In the genomic region with DNA sequence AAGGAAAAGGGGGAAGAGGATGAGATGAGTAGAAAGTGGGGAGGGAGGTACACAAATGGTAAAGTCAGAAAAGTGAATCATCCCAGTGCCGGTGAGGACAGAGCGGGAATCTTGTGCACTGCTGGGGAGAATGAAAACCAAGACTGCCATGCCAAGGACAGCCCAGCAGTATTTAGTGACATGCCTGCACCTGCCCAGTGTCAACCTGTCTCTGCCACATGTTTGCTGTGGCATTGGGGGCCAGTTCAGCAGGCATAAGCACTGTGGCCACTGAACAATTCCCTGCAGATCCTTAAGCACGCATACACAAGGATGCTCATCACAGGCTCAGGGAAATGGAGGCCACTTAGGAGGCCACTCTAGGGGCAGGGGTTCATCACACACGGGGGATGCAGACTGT, we compare ENCODE assay signal across 23 cellular contexts. TPM values are rescaled to one million over a fixed set of nuclear protein-coding genes. Genes with fewer than 3 reads are reported as not detected.
DNase-seq lines count a peak whose midpoint lies in the region; ATAC-seq and TF ChIP-seq lines count a peak whose summit lies in the region.
"Had no signal": no experiment of that assay in that cellular context is flagged by ENCODE, and none has a peak within 500 bp of the region (broad histone marks: within the 10 kb centered on the region; RNA-seq: fewer than 3 reads in every experiment).

No MANE protein-coding gene starts in this region.

- H3K4me1 ChIP-seq in BLaER1 treated with 17β-estradiol and CSF1 and Interleukin-3, amounts not matched to agents 10 nM and 100 nM = peaks cover 14 to 70% (median 63%) of the 10 kb centered on the region in 10 experiments
- no peaks in the 10 kb centered on the region for H3K4me1 ChIP-seq in GM23338 (ENCODE audit: insufficient read depth)
- H3K4me1 ChIP-seq in body of pancreas = peaks cover 58% of the 10 kb centered on the region
- H3K4me1 ChIP-seq: Peyer's patch had no signal

- no peaks in the 10 kb centered on the region for H3K9me2 ChIP-seq in GM23338 (ENCODE audit: insufficient read depth)

- no peak overlapping the region for H3K27ac ChIP-seq in BLaER1 treated with 17β-estradiol and CSF1 and Interleukin-3, amounts not matched to agents 10 nM and 100 nM
- H3K27ac ChIP-seq in GM23338 (ENCODE audit: low read depth) = no peak overlapping the region
- peak overlapping the region; percentile 57 to 79 (median 64) for H3K27ac ChIP-seq in body of pancreas
- H3K27ac ChIP-seq in caudate nucleus (ENCODE audit: low read depth, low read length) = no peak overlapping the region
- H3K27ac ChIP-seq: neutrophil, Peyer's patch, right atrium auricular region, testis had no signal

- H3K9me3 Mint-ChIP-seq in GM23338 = no peaks in the 10 kb centered on the region
- no peaks in the 10 kb centered on the region for H3K9me3 Mint-ChIP-seq in activated T-helper 17 cell treated with anti-CD3 and anti-CD28 coated beads, Interleukin-2, amount 50 U/mL, for 72 hours

- WGBS in body of pancreas, 2 donors = 41 to 48% methylated on average over 3 to 4 of the region's 4 CpGs

- intact Hi-C loops in body of pancreas (cut with DNase I) = loop anchor here (10.0 kb wide), 1 partner anchor 47 kb away; no protein-coding TSS in a partner anchor

- peaks cover 18% of the 10 kb centered on the region; the same call in 2 of the 3 replicates for H3K4me1 Mint-ChIP-seq in GM23338
- no peaks in the 10 kb centered on the region for H3K4me1 Mint-ChIP-seq in activated T-helper 17 cell treated with anti-CD3 and anti-CD28 coated beads, Interleukin-2, amount 50 U/mL, for 72 hours

- H3K4me3 ChIP-seq in BLaER1 treated with 17β-estradiol and CSF1 and Interleukin-3, amounts not matched to agents 10 nM and 100 nM = no peak overlapping the region
- H3K4me3 ChIP-seq in GM23338 = no peak overlapping the region
- H3K4me3 ChIP-seq in body of pancreas = no peak overlapping the region
- H3K4me3 ChIP-seq: Peyer's patch, right atrium auricular region, testis had no signal

- no peaks in the 10 kb centered on the region for H3F3A ChIP-seq in GM23338 (replicated peaks; ENCODE audit: low read depth)

- peak overlapping the region in 8 of 11 experiments; percentile 17 to 56 (median 38); a peak in 16 of 22 replicates for H3K4me2 ChIP-seq in BLaER1 treated with 17β-estradiol and CSF1 and Interleukin-3, amounts not matched to agents 10 nM and 100 nM
- no peak overlapping the region for H3K4me2 ChIP-seq in GM23338

- no peaks in the 10 kb centered on the region for H3K36me3 ChIP-seq in BLaER1 treated with 17β-estradiol and CSF1 and Interleukin-3, amounts not matched to agents 10 nM and 100 nM
- no peaks in the 10 kb centered on the region for H3K36me3 ChIP-seq in GM23338 (ENCODE audit: insufficient read depth)
- H3K36me3 ChIP-seq in body of pancreas (replicated peaks in 1 of 2; ENCODE audit: insufficient read depth in 1 of 2, low read depth in 2 of 2) = no peaks in the 10 kb centered on the region
- H3K36me3 ChIP-seq: neutrophil, Peyer's patch, right atrium auricular region had no signal

- no peak overlapping the region for H3K9ac ChIP-seq in BLaER1 treated with 17β-estradiol and CSF1 and Interleukin-3, amounts not matched to agents 10 nM and 100 nM

- DNase-seq in GM23338 (ENCODE audit: low spot score) (no peak), NCI-H2196 treated with DMSO at 0.1 percent for 48 hours (lab: John Stamatoyannopoulos, UW; ENCODE audit: unreplicated experiment) (peak; percentile 55), body of pancreas (peak in 1 of 4 donors; percentile 62), caudate nucleus (lab: John Stamatoyannopoulos, UW) (no peak)
- no peak for DNase-seq in activated naive CD4-positive, alpha-beta T cell treated with Interleukin-2 at 50 U/mL for 16 hours
- DNase-seq: activated CD8-positive, alpha-beta memory T cell treated with anti-CD3 and anti-CD28 coated beads for 24 hours; activated T-cell treated with anti-CD3 and anti-CD28 coated beads, Interleukin-2, amount 50 U/mL, for 48 hours; CD4-positive, CD25-positive, alpha-beta regulatory T cell; KG1; left ventricle myocardium superior; NCI-H1930; NK-92 treated with Interleukin-12 subunit alpha and Interleukin-12 subunit beta, amount 100 ng/mL, for 24 hours; Peyer's patch; stimulated activated CD4-positive, alpha-beta T cell treated with anti-CD3 and anti-CD28 coated beads, Interleukin-15, amount 100 ng/mL, for 24 hours; testis had no signal

- no peak for TF ChIP-seq CTCF in GM23338 (conservative IDR thresholded peaks at IDR 0.05; ENCODE audit: low read depth in 2 of 2)
- TF ChIP-seq CTCF in body of pancreas (IDR thresholded peaks at IDR 0.05) = no peak

- no peak overlapping the region for H3K4me3 Mint-ChIP-seq in GM23338
- H3K4me3 Mint-ChIP-seq in activated T-helper 17 cell treated with anti-CD3 and anti-CD28 coated beads, Interleukin-2, amount 50 U/mL, for 72 hours = no peak overlapping the region
- H3K4me3 Mint-ChIP-seq: activated naive CD8-positive, alpha-beta T cell; CD4-positive, CD25-positive, alpha-beta regulatory T cell had no signal

- H3K36me3 Mint-ChIP-seq in GM23338 (ENCODE audit: low read depth) = no peaks in the 10 kb centered on the region
- no peaks in the 10 kb centered on the region for H3K36me3 Mint-ChIP-seq in activated T-helper 17 cell treated with anti-CD3 and anti-CD28 coated beads, Interleukin-2, amount 50 U/mL, for 72 hours (ENCODE audit: low read depth)
- H3K36me3 Mint-ChIP-seq: activated naive CD8-positive, alpha-beta T cell; CD4-positive, CD25-positive, alpha-beta regulatory T cell had no signal

- no peaks in the 10 kb centered on the region for H3K27me3 ChIP-seq in BLaER1 treated with 17β-estradiol and CSF1 and Interleukin-3, amounts not matched to agents 10 nM and 100 nM
- H3K27me3 ChIP-seq in GM23338 (ENCODE audit: insufficient read depth) (peaks cover 9% of the 10 kb centered on the region; the same call in 1 of the 2 replicates), body of pancreas (no peaks in the 10 kb centered on the region)
- H3K27me3 ChIP-seq: Peyer's patch, right atrium auricular region, testis had no signal

- 0 out of 2 replicates have a peak overlapping the region, but pooled peaks have one; percentile 38 for H2AFZ ChIP-seq in GM23338

- no peak overlapping the region for H3K27ac Mint-ChIP-seq in GM23338
- no peak overlapping the region for H3K27ac Mint-ChIP-seq in activated T-helper 17 cell treated with anti-CD3 and anti-CD28 coated beads, Interleukin-2, amount 50 U/mL, for 72 hours
- H3K27ac Mint-ChIP-seq: activated naive CD8-positive, alpha-beta T cell; CD4-positive, CD25-positive, alpha-beta regulatory T cell had no signal

- no peaks in the 10 kb centered on the region for H3K9me3 ChIP-seq in BLaER1 treated with 17β-estradiol and CSF1 and Interleukin-3, amounts not matched to agents 10 nM and 100 nM (replicated peaks in 1 of 11)
- H3K9me3 ChIP-seq in body of pancreas = no peaks in the 10 kb centered on the region
- H3K9me3 ChIP-seq: neutrophil, Peyer's patch, right atrium auricular region, testis had no signal

- peaks cover 0 to 10% (median 0%) of the 10 kb centered on the region in 11 experiments; a peak in 2 of 22 replicates for H4K20me1 ChIP-seq in BLaER1 treated with 17β-estradiol and CSF1 and Interleukin-3, amounts not matched to agents 10 nM and 100 nM
- no peaks in the 10 kb centered on the region for H4K20me1 ChIP-seq in GM23338 (replicated peaks; ENCODE audit: insufficient read depth)

- peaks cover 19% of the 10 kb centered on the region for H3K27me3 Mint-ChIP-seq in GM23338 (ENCODE audit: insufficient read depth, low read depth, poor library complexity)
- peaks cover 53% of the 10 kb centered on the region for H3K27me3 Mint-ChIP-seq in activated T-helper 17 cell treated with anti-CD3 and anti-CD28 coated beads, Interleukin-2, amount 50 U/mL, for 72 hours

- no peak for TF ChIP-seq POLR2A in body of pancreas (IDR thresholded peaks at IDR 0.05)

- ATAC-seq in GM23338 (no peak), body of pancreas (peak; percentile 13), GM21447 (IDR thresholded peaks at IDR 0.05; ENCODE audit: unreplicated experiment) (no peak)
- ATAC-seq in activated T-helper 17 cell treated with anti-CD3 and anti-CD28 coated beads, Interleukin-2, amount 50 U/mL, for 72 hours (replicated peaks) = no peak
- ATAC-seq: activated CD4-positive, CD25-positive, alpha-beta regulatory T cell treated with anti-CD3 and anti-CD28 coated beads, Interleukin-2, amount 50 U/mL, for 24 hours; left ventricle myocardium superior had no signal

- no peaks in the 10 kb centered on the region for H3K79me2 ChIP-seq in GM23338 (replicated peaks; ENCODE audit: insufficient read depth)

TF ChIP-seq in GM23338, 12 proteins besides CTCF, POLR2A, EP300 and RAD21 (continues in another document):
- no peak for TF ChIP-seq JUNB (IDR thresholded peaks at IDR 0.05; ENCODE audit: unreplicated experiment)
- TF ChIP-seq EZH2 (IDR thresholded peaks at IDR 0.05; ENCODE audit: low read depth, unreplicated experiment) = no peak
- no peak for TF ChIP-seq NANOG (IDR thresholded peaks at IDR 0.05; ENCODE audit: borderline replicate concordance)
- TF ChIP-seq ETS1 (IDR thresholded peaks at IDR 0.05) = no peak

RNA-seq across cellular contexts. Expression of gene KCNK3, which starts 5.2 kb away (rescaled TPM):
- 0.19 TPM in 1 of 2 replicates, not detected in the other for total RNA-seq in GM23338 (2014; rRNA removed; shearing (Covaris generic))
- not detected in 2 replicates for polyA plus RNA-seq in GM23338 (2016; fragmentation: Nextera tagmentation; extraction: Ambion mirVana)
- total RNA-seq in body of pancreas = 10 to 100 TPM; 10.5 to 20.5 TPM
- total RNA-seq in activated T-helper 17 cell treated with anti-CD3 and anti-CD28 coated beads, Interleukin-2, amount 50 U/mL, for 72 hours = not detected
- total RNA-seq: CD4-positive, CD25-positive, alpha-beta regulatory T cell had no signal
- polyA plus RNA-seq: CD4-positive, CD25-positive, alpha-beta regulatory T cell; fibroblast of lung had no signal

RNA-seq across cellular contexts. Expression of gene CIB4, which starts 46.2 kb away (rescaled TPM):
- not detected in 2 replicates for total RNA-seq in GM23338 (2014; rRNA removed; shearing (Covaris generic))
- polyA plus RNA-seq in GM23338 (2016; fragmentation: Nextera tagmentation; extraction: Ambion mirVana) = not detected in 2 replicates
- not detected for total RNA-seq in body of pancreas
- not detected for total RNA-seq in activated T-helper 17 cell treated with anti-CD3 and anti-CD28 coated beads, Interleukin-2, amount 50 U/mL, for 72 hours
- total RNA-seq: CD4-positive, CD25-positive, alpha-beta regulatory T cell; fibroblast of lung; left ventricle myocardium superior; Peyer's patch; right atrium auricular region had no signal
- polyA plus RNA-seq: CD4-positive, CD25-positive, alpha-beta regulatory T cell; fibroblast of lung had no signal

Comparison
In these comparisons a context has a peak if more than half of its experiments do, and no peak if none do; other contexts are left out.
1. H3K27ac ChIP-seq: peak in body of pancreas (4 of 4); none in BLaER1 treated with 17β-estradiol and CSF1 and Interleukin-3, amounts not matched to agents 10 nM and 100 nM (0 of 11), GM23338 (single experiment) and caudate nucleus (single experiment).